Comparison of ENCODE assay signal across 26 cellular contexts in the genomic region with DNA sequence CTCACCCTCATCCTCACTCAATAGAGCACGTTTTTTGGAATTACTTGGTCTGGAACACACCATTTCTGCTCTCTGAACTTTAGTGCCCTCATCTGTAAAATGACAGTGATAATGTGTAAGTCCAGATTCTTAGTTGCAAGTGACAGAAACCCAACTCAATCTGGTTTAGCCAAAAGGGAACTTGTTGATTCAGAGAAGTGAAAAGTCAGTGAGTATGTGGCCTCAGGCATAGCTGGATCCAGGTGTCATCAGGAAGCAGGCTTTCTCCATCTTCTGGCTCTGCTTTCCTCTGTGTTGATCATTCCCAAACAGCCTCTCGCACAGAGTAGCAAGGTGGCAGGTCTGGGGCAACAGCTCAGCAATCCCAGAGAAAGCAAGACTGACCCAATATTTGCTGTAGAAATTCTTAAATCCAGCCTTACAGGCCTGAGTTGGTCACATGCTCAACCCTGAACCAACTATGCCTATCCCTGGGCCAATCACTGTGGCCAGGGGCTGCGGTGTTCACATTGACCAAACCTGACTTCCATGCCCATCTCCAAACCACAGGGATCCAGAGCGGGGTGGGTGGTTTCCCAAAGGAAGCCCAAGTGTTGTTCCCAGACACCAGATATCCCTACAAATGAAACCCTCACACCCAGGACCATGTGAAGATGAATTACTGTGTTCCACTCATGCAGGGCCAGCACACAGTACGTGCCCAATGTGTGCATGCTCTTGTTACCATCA. TPM values are rescaled to one million over a fixed set of nuclear protein-coding genes. Genes with fewer than 3 reads are reported as not detected.
DNase-seq lines count a peak whose midpoint lies in the region; ATAC-seq, FAIRE-seq and TF ChIP-seq lines count a peak whose summit lies in the region.
"Had no signal": no experiment of that assay in that cellular context is flagged by ENCODE, and none has a peak within 500 bp of the region (broad histone marks: within the 10 kb centered on the region; RNA-seq: fewer than 3 reads in every experiment).

No MANE protein-coding gene starts in this region.

- peaks cover 18% of the 10 kb centered on the region for H3K4me1 Mint-ChIP-seq in activated CD8-positive, alpha-beta T cell treated with anti-CD3 and anti-CD28 coated beads, Interleukin-2, amount 10 ng/mL, durations not matched to agents 7 days and 5 days (ENCODE audit: low read depth)
- H3K4me1 Mint-ChIP-seq in activated CD8-positive, alpha-beta T cell treated with anti-CD3 and anti-CD28 coated beads for 36 hours (ENCODE audit: low read depth): peaks cover 16% of the 10 kb centered on the region
- H3K4me1 Mint-ChIP-seq in progenitor cell of endocrine pancreas (ENCODE audit: low read depth): peaks cover 8% of the 10 kb centered on the region

- no peaks in the 10 kb centered on the region for H3K9me3 Mint-ChIP-seq in activated CD8-positive, alpha-beta T cell treated with anti-CD3 and anti-CD28 coated beads, Interleukin-2, amount 10 ng/mL, durations not matched to agents 7 days and 5 days (ENCODE audit: insufficient read depth)
- H3K9me3 Mint-ChIP-seq in activated CD8-positive, alpha-beta T cell treated with anti-CD3 and anti-CD28 coated beads for 36 hours: no peaks in the 10 kb centered on the region
- H3K9me3 Mint-ChIP-seq in progenitor cell of endocrine pancreas (ENCODE audit: low read depth): no peaks in the 10 kb centered on the region

- intact Hi-C loops in activated CD8-positive, alpha-beta T cell treated with anti-CD3 and anti-CD28 coated beads for 36 hours (cut with micrococcal nuclease): no loop called here

- H3K27ac ChIP-seq in HEK293 (ENCODE audit: extremely low read depth, low read depth, low read length): no peak overlapping the region
- H3K27ac ChIP-seq: A549, BLaER1, HL-60, transverse colon had no signal

- ATAC-seq in activated CD8-positive, alpha-beta T cell treated with anti-CD3 and anti-CD28 coated beads, Interleukin-2, amount 10 ng/mL, durations not matched to agents 7 days and 5 days: no peak
- ATAC-seq in activated CD8-positive, alpha-beta T cell treated with anti-CD3 and anti-CD28 coated beads for 36 hours: no peak
- ATAC-seq: A549, esophagus mucosa, left ventricle myocardium superior had no signal

- POLR2A ChIA-PET in activated CD8-positive, alpha-beta T cell treated with anti-CD3 and anti-CD28 coated beads, Interleukin-2, amount 10 ng/mL, durations not matched to agents 7 days and 5 days (lab: Charles Lee): interaction anchor here (0.6 kb wide), 1 partner anchor 22 kb away, joined by 3 read pairs; no protein-coding TSS in a partner anchor
- POLR2A ChIA-PET in activated CD8-positive, alpha-beta T cell treated with anti-CD3 and anti-CD28 coated beads for 36 hours (lab: Charles Lee): no interaction called here
- POLR2A ChIA-PET in HEK293 (lab: Yijun Ruan, JAX): interaction anchor here (2.0 kb wide), 1 partner anchor 23 kb away, joined by 8 read pairs; a partner anchor contains a TSS

- no peak for TF ChIP-seq CTCF in activated CD8-positive, alpha-beta T cell treated with anti-CD3 and anti-CD28 coated beads for 36 hours (IDR thresholded peaks at IDR 0.05)
- TF ChIP-seq CTCF in HEK293 (tag by site-specific recombination; IDR thresholded peaks at IDR 0.05) (no peak), epithelial cell of esophagus (IDR thresholded peaks at IDR 0.05; ENCODE audit: insufficient read depth, low read depth, low read length, missing control alignments) (no peak), progenitor cell of endocrine pancreas (IDR thresholded peaks at IDR 0.05; ENCODE audit: unreplicated experiment) (no peak)

- no peaks in the 10 kb centered on the region for H3K4me1 ChIP-seq in HEK293 (ENCODE audit: control insufficient read depth, insufficient read depth, low read length)

- H3K36me3 ChIP-seq in HEK293 (ENCODE audit: control insufficient read depth in 2 of 2, insufficient read depth in 1 of 2, low read length in 2 of 2): no peaks in the 10 kb centered on the region
- H3K36me3 ChIP-seq: BLaER1, MG63, transverse colon had no signal

- no peaks in the 10 kb centered on the region for H3K36me3 Mint-ChIP-seq in activated CD8-positive, alpha-beta T cell treated with anti-CD3 and anti-CD28 coated beads, Interleukin-2, amount 10 ng/mL, durations not matched to agents 7 days and 5 days (ENCODE audit: low read depth)
- no peaks in the 10 kb centered on the region for H3K36me3 Mint-ChIP-seq in activated CD8-positive, alpha-beta T cell treated with anti-CD3 and anti-CD28 coated beads for 36 hours (ENCODE audit: low read depth)
- no peaks in the 10 kb centered on the region for H3K36me3 Mint-ChIP-seq in progenitor cell of endocrine pancreas (ENCODE audit: insufficient read depth)

- FAIRE-seq in urothelium cell line (lab: Jason Lieb, UNC): no peak
- FAIRE-seq: A549, frontal cortex, H54, islet of Langerhans had no signal

- H3K27ac Mint-ChIP-seq in activated CD8-positive, alpha-beta T cell treated with anti-CD3 and anti-CD28 coated beads, Interleukin-2, amount 10 ng/mL, durations not matched to agents 7 days and 5 days: peak overlapping the region; percentile 18
- no peak overlapping the region for H3K27ac Mint-ChIP-seq in activated CD8-positive, alpha-beta T cell treated with anti-CD3 and anti-CD28 coated beads for 36 hours
- H3K27ac Mint-ChIP-seq in progenitor cell of endocrine pancreas: no peak overlapping the region

- no peak for DNase-seq in activated CD8-positive, alpha-beta T cell treated with anti-CD3 and anti-CD28 coated beads, Interleukin-2, amount 10 ng/mL, durations not matched to agents 7 days and 5 days
- no peak for DNase-seq in activated CD8-positive, alpha-beta T cell treated with anti-CD3 and anti-CD28 coated beads for 36 hours
- DNase-seq in epithelial cell of esophagus (ENCODE audit: low read depth) (peak; percentile 71), progenitor cell of endocrine pancreas (ENCODE audit: low spot score, unreplicated experiment) (no peak), LoVo (ENCODE audit: low spot score) (no peak), urothelium cell line (ENCODE audit: low spot score) (no peak), NCI-H1417 treated with DMSO at 0.1 percent for 48 hours (lab: John Stamatoyannopoulos, UW) (no peak)
- DNase-seq: activated CD4-positive, CD25-positive, alpha-beta regulatory T cell; activated naive CD4-positive, alpha-beta T cell treated with anti-CD3 and anti-CD28 coated beads, Interleukin-2, amount 50 U/mL, for 16 hours; activated T-cell treated with anti-CD3 and anti-CD28 coated beads, Interleukin-2, amount 50 U/mL, for 1 hour; hippocampal formation; left ventricle myocardium superior; MG63; NCI-H1436; NCI-H524 treated with DMSO at 0.1 percent for 48 hours; retina; stimulated activated CD4-positive, alpha-beta T cell treated with anti-CD3 and anti-CD28 coated beads, Interleukin-4, amount 100 ng/mL, for 24 hours; transverse colon had no signal

- H3K9me3 ChIP-seq in HEK293 (ENCODE audit: control insufficient read depth, insufficient read depth, low read depth, low read length): no peaks in the 10 kb centered on the region
- H3K9me3 ChIP-seq: A549, BLaER1, MG63, transverse colon had no signal

- peaks cover 6% of the 10 kb centered on the region for H3K27me3 Mint-ChIP-seq in activated CD8-positive, alpha-beta T cell treated with anti-CD3 and anti-CD28 coated beads, Interleukin-2, amount 10 ng/mL, durations not matched to agents 7 days and 5 days (ENCODE audit: low read depth)
- no peaks in the 10 kb centered on the region for H3K27me3 Mint-ChIP-seq in activated CD8-positive, alpha-beta T cell treated with anti-CD3 and anti-CD28 coated beads for 36 hours
- H3K27me3 Mint-ChIP-seq in progenitor cell of endocrine pancreas: peaks cover 7% of the 10 kb centered on the region

- CTCF ChIA-PET in activated CD8-positive, alpha-beta T cell treated with anti-CD3 and anti-CD28 coated beads, Interleukin-2, amount 10 ng/mL, durations not matched to agents 7 days and 5 days (lab: Charles Lee): no interaction called here
- CTCF ChIA-PET in activated CD8-positive, alpha-beta T cell treated with anti-CD3 and anti-CD28 coated beads for 36 hours (lab: Charles Lee): interaction anchor here (1.4 to 1.7 kb wide), 2 partner anchors 17 to 19 kb away, joined by 4 read pairs; no protein-coding TSS in a partner anchor
- CTCF ChIA-PET in HEK293 (lab: Yijun Ruan, JAX): interaction anchor here (0.8 to 1.8 kb wide), 3 partner anchors 19 to 95 kb away, joined by 3 to 7 read pairs (median 3); no protein-coding TSS in a partner anchor

- H3K4me3 ChIP-seq in HEK293 (ENCODE audit: low read depth, low read length) (no peak overlapping the region), epithelial cell of esophagus (ENCODE audit: low read length) (no peak overlapping the region)
- H3K4me3 ChIP-seq: A549, BLaER1, MG63, transverse colon had no signal

- no peak overlapping the region for H3K4me3 Mint-ChIP-seq in activated CD8-positive, alpha-beta T cell treated with anti-CD3 and anti-CD28 coated beads, Interleukin-2, amount 10 ng/mL, durations not matched to agents 7 days and 5 days
- H3K4me3 Mint-ChIP-seq in activated CD8-positive, alpha-beta T cell treated with anti-CD3 and anti-CD28 coated beads for 36 hours: no peak overlapping the region
- peak overlapping the region; percentile 70 for H3K4me3 Mint-ChIP-seq in progenitor cell of endocrine pancreas (ENCODE audit: low read depth)

TF ChIP-seq in HEK293, 187 proteins besides CTCF, POLR2A, EP300 and RAD21 (continues in another document):
- TF ChIP-seq SCRT2 (tag by site-specific recombination; IDR thresholded peaks at IDR 0.05): peak; percentile 76

RNA-seq across cellular contexts. Expression of a gene that starts 23.3 kb away (rescaled TPM):
- total RNA-seq in activated CD8-positive, alpha-beta T cell treated with anti-CD3 and anti-CD28 coated beads, Interleukin-2, amount 10 ng/mL, durations not matched to agents 7 days and 5 days: 100 to 1,000 TPM; 117 to 121 TPM
- total RNA-seq in activated CD8-positive, alpha-beta T cell treated with anti-CD3 and anti-CD28 coated beads for 36 hours: 100 to 1,000 TPM; 213 to 217 TPM
- 78.1 and 78.4 TPM in 2 replicates for total RNA-seq in progenitor cell of endocrine pancreas

RNA-seq across cellular contexts. Expression of a gene that starts 51.7 kb away (rescaled TPM):
- total RNA-seq in activated CD8-positive, alpha-beta T cell treated with anti-CD3 and anti-CD28 coated beads, Interleukin-2, amount 10 ng/mL, durations not matched to agents 7 days and 5 days: under 1 TPM; 0.34 TPM
- total RNA-seq in activated CD8-positive, alpha-beta T cell treated with anti-CD3 and anti-CD28 coated beads for 36 hours: 1 to 10 TPM in 1 of 2 experiments, under 1 TPM in 1; 0.76 to 1.1 TPM
- 3.3 and 3.9 TPM in 2 replicates for total RNA-seq in progenitor cell of endocrine pancreas
